In the genomic region with DNA sequence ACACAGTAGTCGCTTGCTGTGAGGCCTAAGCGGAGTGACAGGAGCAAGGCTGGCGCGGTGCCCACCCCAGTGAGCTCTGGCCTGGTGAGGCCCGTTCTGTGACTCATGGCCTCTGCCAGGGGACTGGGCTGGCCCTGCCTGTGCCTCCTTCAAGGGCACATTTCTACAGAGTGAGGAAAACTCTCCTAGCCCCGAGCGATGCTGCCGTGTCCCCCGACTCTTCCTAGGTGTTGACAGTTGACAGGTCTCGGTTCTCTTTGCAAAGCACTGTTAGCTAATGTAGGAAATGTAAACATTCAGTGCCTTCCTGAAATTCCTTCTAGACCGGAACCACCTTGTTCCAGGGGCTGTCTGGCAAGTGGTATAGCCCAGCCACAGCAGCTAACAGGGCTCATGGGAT, we compare ENCODE assay signal across 11 cellular contexts. TPM values are rescaled to one million over a fixed set of nuclear protein-coding genes. Genes with fewer than 3 reads are reported as not detected.
DNase-seq lines count a peak whose midpoint lies in the region; ATAC-seq and TF ChIP-seq lines count a peak whose summit lies in the region.
"Had no signal": no experiment of that assay in that cellular context is flagged by ENCODE, and none has a peak within 500 bp of the region (broad histone marks: within the 10 kb centered on the region; RNA-seq: fewer than 3 reads in every experiment).

No MANE protein-coding gene starts in this region.

- 24 to 55% (median 34%) methylated on average over 11 of the region's 11 CpGs for WGBS in heart left ventricle, 4 donors

- H3K4me1 ChIP-seq in heart left ventricle: peaks cover 2 to 58% (median 32%) of the 10 kb centered on the region in 12 donors
- no peaks in the 10 kb centered on the region for H3K4me1 ChIP-seq in HAP-1

- H3K36me3 ChIP-seq in heart left ventricle: no peaks in the 10 kb centered on the region
- H3K36me3 ChIP-seq in HAP-1 (replicated peaks): no peaks in the 10 kb centered on the region

- H3K4me1 Mint-ChIP-seq in WTC11: peaks cover 19% of the 10 kb centered on the region

- in situ Hi-C loops in HAP-1 (cut with MboI; ENCODE audit: low sequenced_read_pairs): no loop called here

- H3K27me3 ChIP-seq in heart left ventricle: no peaks in the 10 kb centered on the region
- H3K27me3 ChIP-seq in HAP-1 (ENCODE audit: low read depth): no peaks in the 10 kb centered on the region

- peak; percentile 63 to 86 (median 78) for ATAC-seq in heart left ventricle
- ATAC-seq in GM18511 (IDR thresholded peaks at IDR 0.05; ENCODE audit: unreplicated experiment): no peak
- ATAC-seq in HG03159 (IDR thresholded peaks at IDR 0.05; ENCODE audit: unreplicated experiment): no peak
- ATAC-seq in WTC11: no peak
- ATAC-seq: activated T-helper 17 cell treated with anti-CD3 and anti-CD28 coated beads, Interleukin-2, amount 50 U/mL, for 72 hours; K562 had no signal

- peak overlapping the region; percentile 52 to 90 (median 78) for H3K27ac ChIP-seq in heart left ventricle

- H3K9me3 Mint-ChIP-seq in WTC11: no peaks in the 10 kb centered on the region
- H3K9me3 Mint-ChIP-seq: activated T-helper 17 cell treated with anti-CD3 and anti-CD28 coated beads, Interleukin-2, amount 50 U/mL, for 72 hours had no signal

- no peak for TF ChIP-seq POLR2A in heart left ventricle (IDR thresholded peaks at IDR 0.05)

- H3K27ac Mint-ChIP-seq in WTC11: no peak overlapping the region
- H3K27ac Mint-ChIP-seq: activated T-helper 17 cell treated with anti-CD3 and anti-CD28 coated beads, Interleukin-2, amount 50 U/mL, for 72 hours had no signal

- CTCF ChIA-PET in WTC11 (lab: Charles Lee): interaction anchor here (1.3 to 1.5 kb wide), 2 partner anchors 47 to 75 kb away, joined by 3 to 4 read pairs; no protein-coding TSS in a partner anchor

- H3K4me3 ChIP-seq in heart left ventricle: no peak overlapping the region
- no peak overlapping the region for H3K4me3 ChIP-seq in retinal pigment epithelial cell (ENCODE audit: low read length)
- H3K4me3 ChIP-seq in HAP-1: no peak overlapping the region
- H3K4me3 ChIP-seq: K562 had no signal

- H3K9me3 ChIP-seq in heart left ventricle: no peaks in the 10 kb centered on the region
- no peaks in the 10 kb centered on the region for H3K9me3 ChIP-seq in HAP-1

- POLR2A ChIA-PET in WTC11 (lab: Charles Lee): interaction anchor here (0.5 kb wide), 1 partner anchor 13 kb away, joined by 3 read pairs; no protein-coding TSS in a partner anchor

- H3K4me3 Mint-ChIP-seq in WTC11: no peak overlapping the region
- H3K4me3 Mint-ChIP-seq: activated T-helper 17 cell treated with anti-CD3 and anti-CD28 coated beads, Interleukin-2, amount 50 U/mL, for 72 hours had no signal

- no peaks in the 10 kb centered on the region for H3K27me3 Mint-ChIP-seq in WTC11 (ENCODE audit: low read depth)
- H3K27me3 Mint-ChIP-seq: activated T-helper 17 cell treated with anti-CD3 and anti-CD28 coated beads, Interleukin-2, amount 50 U/mL, for 72 hours had no signal

- no peaks in the 10 kb centered on the region for H3K36me3 Mint-ChIP-seq in WTC11

- DNase-seq in H4 (ENCODE audit: low spot score): peak; percentile 84
- DNase-seq in UCSD-AML1 (lab: John Stamatoyannopoulos, UW; ENCODE audit: unreplicated experiment): peak; percentile 62
- DNase-seq in heart left ventricle: peak; percentile 78 to 89 (median 85)
- DNase-seq in retinal pigment epithelial cell (ENCODE audit: low read depth): peak; percentile 8
- no peak for DNase-seq in WTC11 (ENCODE audit: low spot score)
- no peak for DNase-seq in HAP-1 (ENCODE audit: low spot score in 2 of 2)
- DNase-seq: stimulated activated CD4-positive, alpha-beta T cell treated with anti-CD3 and anti-CD28 coated beads, Interleukin-4, amount 100 ng/mL, for 4 hours had no signal

- intact Hi-C loops in heart left ventricle (cut with DNase I): loop anchor here in 3 of 10 donors (5.0 kb wide), 3 partner anchors 34 to 96 kb away; no protein-coding TSS in a partner anchor

- TF ChIP-seq CTCF in heart left ventricle (IDR thresholded peaks at IDR 0.05): no peak
- TF ChIP-seq CTCF in retinal pigment epithelial cell (conservative IDR thresholded peaks at IDR 0.05; ENCODE audit: low read depth, low read length): no peak
- TF ChIP-seq CTCF in WTC11 (IDR thresholded peaks at IDR 0.05): no peak

TF ChIP-seq in WTC11, 78 proteins besides CTCF, POLR2A, EP300 and RAD21:
- TF ChIP-seq GTF2I (CRISPR knock-in tag; conservative IDR thresholded peaks at IDR 0.05) (no peak), NR1H2 (CRISPR knock-in tag; IDR thresholded peaks at IDR 0.05) (no peak), NFATC4 (CRISPR knock-in tag; IDR thresholded peaks at IDR 0.05) (no peak), SMAD3 (CRISPR knock-in tag; IDR thresholded peaks at IDR 0.05; ENCODE audit: borderline replicate concordance) (no peak), ESRRA (CRISPR knock-in tag; IDR thresholded peaks at IDR 0.05; ENCODE audit: borderline replicate concordance) (no peak), SOX15 (CRISPR knock-in tag; IDR thresholded peaks at IDR 0.05) (no peak), ZNF219 (CRISPR knock-in tag; IDR thresholded peaks at IDR 0.05; ENCODE audit: borderline replicate concordance) (no peak), RORB (CRISPR knock-in tag; IDR thresholded peaks at IDR 0.05) (no peak), JUN (CRISPR knock-in tag; IDR thresholded peaks at IDR 0.05) (no peak), PRRX2 (CRISPR knock-in tag; IDR thresholded peaks at IDR 0.05) (no peak), IRF2 (CRISPR knock-in tag; IDR thresholded peaks at IDR 0.05; ENCODE audit: borderline replicate concordance, low read depth) (no peak)
- TF ChIP-seq, protein P1, sequence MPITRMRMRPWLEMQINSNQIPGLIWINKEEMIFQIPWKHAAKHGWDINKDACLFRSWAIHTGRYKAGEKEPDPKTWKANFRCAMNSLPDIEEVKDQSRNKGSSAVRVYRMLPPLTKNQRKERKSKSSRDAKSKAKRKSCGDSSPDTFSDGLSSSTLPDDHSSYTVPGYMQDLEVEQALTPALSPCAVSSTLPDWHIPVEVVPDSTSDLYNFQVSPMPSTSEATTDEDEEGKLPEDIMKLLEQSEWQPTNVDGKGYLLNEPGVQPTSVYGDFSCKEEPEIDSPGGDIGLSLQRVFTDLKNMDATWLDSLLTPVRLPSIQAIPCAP (CRISPR knock-in tag; IDR thresholded peaks at IDR 0.05): no peak
- TF ChIP-seq, protein P2, sequence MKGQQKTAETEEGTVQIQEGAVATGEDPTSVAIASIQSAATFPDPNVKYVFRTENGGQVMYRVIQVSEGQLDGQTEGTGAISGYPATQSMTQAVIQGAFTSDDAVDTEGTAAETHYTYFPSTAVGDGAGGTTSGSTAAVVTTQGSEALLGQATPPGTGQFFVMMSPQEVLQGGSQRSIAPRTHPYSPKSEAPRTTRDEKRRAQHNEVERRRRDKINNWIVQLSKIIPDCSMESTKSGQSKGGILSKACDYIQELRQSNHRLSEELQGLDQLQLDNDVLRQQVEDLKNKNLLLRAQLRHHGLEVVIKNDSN (CRISPR knock-in tag; IDR thresholded peaks at IDR 0.05): no peak
- TF ChIP-seq, protein P3, sequence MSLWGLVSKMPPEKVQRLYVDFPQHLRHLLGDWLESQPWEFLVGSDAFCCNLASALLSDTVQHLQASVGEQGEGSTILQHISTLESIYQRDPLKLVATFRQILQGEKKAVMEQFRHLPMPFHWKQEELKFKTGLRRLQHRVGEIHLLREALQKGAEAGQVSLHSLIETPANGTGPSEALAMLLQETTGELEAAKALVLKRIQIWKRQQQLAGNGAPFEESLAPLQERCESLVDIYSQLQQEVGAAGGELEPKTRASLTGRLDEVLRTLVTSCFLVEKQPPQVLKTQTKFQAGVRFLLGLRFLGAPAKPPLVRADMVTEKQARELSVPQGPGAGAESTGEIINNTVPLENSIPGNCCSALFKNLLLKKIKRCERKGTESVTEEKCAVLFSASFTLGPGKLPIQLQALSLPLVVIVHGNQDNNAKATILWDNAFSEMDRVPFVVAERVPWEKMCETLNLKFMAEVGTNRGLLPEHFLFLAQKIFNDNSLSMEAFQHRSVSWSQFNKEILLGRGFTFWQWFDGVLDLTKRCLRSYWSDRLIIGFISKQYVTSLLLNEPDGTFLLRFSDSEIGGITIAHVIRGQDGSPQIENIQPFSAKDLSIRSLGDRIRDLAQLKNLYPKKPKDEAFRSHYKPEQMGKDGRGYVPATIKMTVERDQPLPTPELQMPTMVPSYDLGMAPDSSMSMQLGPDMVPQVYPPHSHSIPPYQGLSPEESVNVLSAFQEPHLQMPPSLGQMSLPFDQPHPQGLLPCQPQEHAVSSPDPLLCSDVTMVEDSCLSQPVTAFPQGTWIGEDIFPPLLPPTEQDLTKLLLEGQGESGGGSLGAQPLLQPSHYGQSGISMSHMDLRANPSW (CRISPR knock-in tag; conservative IDR thresholded peaks at IDR 0.05; ENCODE audit: low read depth): no peak

RNA-seq across cellular contexts. Expression of a gene that starts 43.9 kb away (rescaled TPM):
- total RNA-seq in H4 (2014; rRNA removed; shearing (Covaris generic)): 7.8 and 9.0 TPM in 2 replicates
- 10 to 100 TPM in 7 of 9 donors, 1 to 10 TPM in 2; 3.3 to 25.3 (median 13.5) TPM for total RNA-seq in heart left ventricle
- polyA plus RNA-seq in heart left ventricle: 10 to 100 TPM in 1 of 2 donors, 1 to 10 TPM in 1; 7.2 to 21.7 TPM
- total RNA-seq in WTC11 (2021): 2.9 to 4.0 TPM (median 3.7 TPM) in 3 replicates
- polyA plus RNA-seq: K562 had no signal

RNA-seq across cellular contexts. Expression of a gene that starts 52.4 kb away (rescaled TPM):
- not detected in 2 replicates for total RNA-seq in H4 (2014; rRNA removed; shearing (Covaris generic))
- 10 to 100 TPM in 1 of 9 donors, 1 to 10 TPM in 6, under 1 TPM in 2; 0.75 to 10.8 (median 2.8) TPM for total RNA-seq in heart left ventricle
- 1 to 10 TPM; 3.0 to 3.5 TPM for polyA plus RNA-seq in heart left ventricle
- 2.9 to 4.2 TPM (median 3.5 TPM) in 3 replicates for total RNA-seq in WTC11 (2021)
- total RNA-seq: activated T-helper 17 cell treated with anti-CD3 and anti-CD28 coated beads, Interleukin-2, amount 50 U/mL, for 72 hours had no signal
- polyA plus RNA-seq: K562 had no signal

Comparison
In these comparisons a context has a peak if more than half of its experiments do, and no peak if none do; other contexts are left out.
1. DNase-seq: peak in H4 (single experiment), UCSD-AML1 (single experiment), heart left ventricle (5 of 5) and retinal pigment epithelial cell (single experiment); none in WTC11 (single experiment) and HAP-1 (0 of 2).
2. ATAC-seq: peak in heart left ventricle (4 of 4); none in GM18511 (single experiment), HG03159 (single experiment) and WTC11 (single experiment).